ENCODE assay signal across 2 cellular contexts in the genomic region with DNA sequence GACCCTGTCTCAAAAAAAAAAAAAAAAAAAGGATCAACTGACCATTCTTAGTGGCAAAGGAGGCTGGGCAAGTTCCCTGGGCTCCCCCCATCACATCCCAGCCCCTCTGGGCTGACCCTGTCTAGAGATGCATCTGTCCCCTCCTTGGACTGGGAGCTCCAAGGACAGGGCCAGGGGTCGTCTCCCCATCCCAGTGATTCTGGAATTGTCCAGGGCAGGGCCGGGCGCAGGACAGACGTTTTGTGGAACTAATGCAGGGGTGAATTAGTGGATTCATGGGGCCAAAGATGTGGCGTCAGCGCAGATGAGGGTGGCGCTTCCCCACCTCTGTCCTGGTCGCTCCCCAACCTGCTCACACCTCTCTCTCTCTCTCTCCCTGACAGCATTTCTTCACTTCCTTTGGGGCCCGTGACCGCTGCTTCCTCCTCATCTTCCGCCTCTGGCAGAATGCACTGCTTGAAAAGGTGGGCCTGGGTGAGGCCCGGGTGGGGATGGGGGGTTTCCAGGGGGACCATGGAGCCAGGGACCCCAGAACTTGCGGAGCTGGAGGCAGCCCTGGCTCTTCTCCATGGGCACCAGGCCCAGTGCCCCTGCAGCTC.
TF ChIP-seq lines count a peak whose summit lies in the region.

No MANE protein-coding gene starts in this region.

TF ChIP-seq in liver, 16 proteins besides CTCF, POLR2A, EP300 and RAD21:
- TF ChIP-seq HNF4G (IDR thresholded peaks at IDR 0.05) (no peak), GABPA (IDR thresholded peaks at IDR 0.05 in 1 of 2, conservative IDR thresholded peaks at IDR 0.05 in 1 of 2) (no peak), RXRA (IDR thresholded peaks at IDR 0.05) (no peak), FOXA1 (IDR thresholded peaks at IDR 0.05) (no peak), SP1 (IDR thresholded peaks at IDR 0.05) (no peak), FOXA2 (IDR thresholded peaks at IDR 0.05) (no peak), ZBTB33 (IDR thresholded peaks at IDR 0.05) (no peak), REST (IDR thresholded peaks at IDR 0.05) (no peak), HNF4A (conservative IDR thresholded peaks at IDR 0.05) (no peak), EGR1 (IDR thresholded peaks at IDR 0.05; ENCODE audit: low read depth in 2 of 2) (no peak)
- TF ChIP-seq, protein P1, sequence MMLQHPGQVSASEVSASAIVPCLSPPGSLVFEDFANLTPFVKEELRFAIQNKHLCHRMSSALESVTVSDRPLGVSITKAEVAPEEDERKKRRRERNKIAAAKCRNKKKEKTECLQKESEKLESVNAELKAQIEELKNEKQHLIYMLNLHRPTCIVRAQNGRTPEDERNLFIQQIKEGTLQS (IDR thresholded peaks at IDR 0.05), result no peak
- TF ChIP-seq, protein P2, sequence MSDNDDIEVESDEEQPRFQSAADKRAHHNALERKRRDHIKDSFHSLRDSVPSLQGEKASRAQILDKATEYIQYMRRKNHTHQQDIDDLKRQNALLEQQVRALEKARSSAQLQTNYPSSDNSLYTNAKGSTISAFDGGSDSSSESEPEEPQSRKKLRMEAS (IDR thresholded peaks at IDR 0.05), result no peak
TF ChIP-seq in liver: peak in this region for 0.

TF ChIP-seq in HepG2, 621 proteins besides CTCF, POLR2A, EP300 and RAD21:
- TF ChIP-seq HBP1 (CRISPR knock-in tag; IDR thresholded peaks at IDR 0.05; ENCODE audit: low read depth) (no peak), FOXO4 (CRISPR knock-in tag; conservative IDR thresholded peaks at IDR 0.05) (no peak), RFXAP (CRISPR knock-in tag; IDR thresholded peaks at IDR 0.05; ENCODE audit: borderline replicate concordance) (no peak), POLR2G (IDR thresholded peaks at IDR 0.05; ENCODE audit: low read depth, low read length) (no peak), KLF6 (CRISPR knock-in tag; IDR thresholded peaks at IDR 0.05) (no peak), ZNF570 (CRISPR knock-in tag; IDR thresholded peaks at IDR 0.05; ENCODE audit: borderline replicate concordance) (no peak), MXD4 (CRISPR knock-in tag; IDR thresholded peaks at IDR 0.05) (no peak), SMARCC2 (IDR thresholded peaks at IDR 0.05) (no peak), ZNF574 (CRISPR knock-in tag; IDR thresholded peaks at IDR 0.05) (no peak), ZNF709 (CRISPR knock-in tag; IDR thresholded peaks at IDR 0.05) (no peak), MTA3 (CRISPR knock-in tag; IDR thresholded peaks at IDR 0.05) (no peak), E2F1 (CRISPR knock-in tag; IDR thresholded peaks at IDR 0.05) (no peak)
- TF ChIP-seq, protein P3, sequence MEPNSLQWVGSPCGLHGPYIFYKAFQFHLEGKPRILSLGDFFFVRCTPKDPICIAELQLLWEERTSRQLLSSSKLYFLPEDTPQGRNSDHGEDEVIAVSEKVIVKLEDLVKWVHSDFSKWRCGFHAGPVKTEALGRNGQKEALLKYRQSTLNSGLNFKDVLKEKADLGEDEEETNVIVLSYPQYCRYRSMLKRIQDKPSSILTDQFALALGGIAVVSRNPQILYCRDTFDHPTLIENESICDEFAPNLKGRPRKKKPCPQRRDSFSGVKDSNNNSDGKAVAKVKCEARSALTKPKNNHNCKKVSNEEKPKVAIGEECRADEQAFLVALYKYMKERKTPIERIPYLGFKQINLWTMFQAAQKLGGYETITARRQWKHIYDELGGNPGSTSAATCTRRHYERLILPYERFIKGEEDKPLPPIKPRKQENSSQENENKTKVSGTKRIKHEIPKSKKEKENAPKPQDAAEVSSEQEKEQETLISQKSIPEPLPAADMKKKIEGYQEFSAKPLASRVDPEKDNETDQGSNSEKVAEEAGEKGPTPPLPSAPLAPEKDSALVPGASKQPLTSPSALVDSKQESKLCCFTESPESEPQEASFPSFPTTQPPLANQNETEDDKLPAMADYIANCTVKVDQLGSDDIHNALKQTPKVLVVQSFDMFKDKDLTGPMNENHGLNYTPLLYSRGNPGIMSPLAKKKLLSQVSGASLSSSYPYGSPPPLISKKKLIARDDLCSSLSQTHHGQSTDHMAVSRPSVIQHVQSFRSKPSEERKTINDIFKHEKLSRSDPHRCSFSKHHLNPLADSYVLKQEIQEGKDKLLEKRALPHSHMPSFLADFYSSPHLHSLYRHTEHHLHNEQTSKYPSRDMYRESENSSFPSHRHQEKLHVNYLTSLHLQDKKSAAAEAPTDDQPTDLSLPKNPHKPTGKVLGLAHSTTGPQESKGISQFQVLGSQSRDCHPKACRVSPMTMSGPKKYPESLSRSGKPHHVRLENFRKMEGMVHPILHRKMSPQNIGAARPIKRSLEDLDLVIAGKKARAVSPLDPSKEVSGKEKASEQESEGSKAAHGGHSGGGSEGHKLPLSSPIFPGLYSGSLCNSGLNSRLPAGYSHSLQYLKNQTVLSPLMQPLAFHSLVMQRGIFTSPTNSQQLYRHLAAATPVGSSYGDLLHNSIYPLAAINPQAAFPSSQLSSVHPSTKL (CRISPR knock-in tag; IDR thresholded peaks at IDR 0.05), result no peak
